26 cellular contexts compared by ENCODE assay signal in the genomic region with DNA sequence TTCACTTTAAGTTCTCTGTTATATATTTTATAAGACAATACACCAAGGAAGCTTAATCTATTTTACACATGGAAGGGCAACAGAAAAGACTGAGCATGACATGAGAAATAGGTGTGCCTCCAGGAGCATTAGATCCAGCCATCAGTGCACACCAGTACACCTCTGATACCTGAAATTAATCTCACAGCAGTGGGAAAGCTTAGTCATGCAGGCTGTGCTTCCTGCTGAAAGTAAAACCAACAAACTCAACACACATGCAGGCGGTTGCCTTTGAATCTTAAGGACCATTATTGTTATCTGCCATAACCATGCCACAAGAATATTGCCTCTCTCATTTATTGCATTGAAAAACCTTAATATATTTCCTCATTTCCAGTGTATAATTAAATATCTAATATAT. TPM values are rescaled to one million over a fixed set of nuclear protein-coding genes. Genes with fewer than 3 reads are reported as not detected.
"Had no signal": no experiment of that assay in that cellular context is flagged by ENCODE, and none has a peak within 500 bp of the region (broad histone marks: within the 10 kb centered on the region; RNA-seq: fewer than 3 reads in every experiment).

No MANE protein-coding gene starts in this region.

- H3K27me3 ChIP-seq: colonic mucosa, esophagus squamous epithelium, gastrocnemius medialis, heart right ventricle, left lung had no signal

- H3K9me3 ChIP-seq: colonic mucosa, esophagus squamous epithelium, gastrocnemius medialis, left lung, lower lobe of right lung had no signal

- H3K36me3 ChIP-seq: colonic mucosa, esophagus squamous epithelium, gastrocnemius medialis, heart right ventricle, left lung, lower lobe of right lung had no signal

- H3K4me3 ChIP-seq: colonic mucosa, esophagus squamous epithelium, gastrocnemius medialis, heart right ventricle, left lung, lower lobe of right lung had no signal

- H3K27ac ChIP-seq: colonic mucosa, epithelial cell of prostate, esophagus squamous epithelium, gastrocnemius medialis, heart right ventricle, left lung, lower lobe of right lung had no signal

- H3K4me1 ChIP-seq: colonic mucosa, esophagus squamous epithelium, gastrocnemius medialis, heart right ventricle, left lung, lower lobe of right lung had no signal

- DNase-seq: colonic mucosa; cortex of kidney; effector CD8-positive, alpha-beta T cell; effector memory CD8-positive, alpha-beta T cell; endodermal cell; erythroblast; esophagus squamous epithelium; foreskin fibroblast; foreskin melanocyte; gastrocnemius medialis; glutamatergic neuron; head of caudate nucleus; heart right ventricle; hippocampal formation; left cardiac atrium; left lung; left ventricle myocardium superior; lower lobe of right lung; mesenchymal stem cell; midbrain; naive thymus-derived CD4-positive, alpha-beta T cell had no signal

- FAIRE-seq: endometrium, islet of Langerhans, keratinocyte had no signal

- ATAC-seq: effector memory CD8-positive, alpha-beta T cell; esophagus mucosa; gastrocnemius medialis; heart right ventricle; left cardiac atrium; left lung; left ventricle myocardium superior; lower lobe of right lung; naive thymus-derived CD4-positive, alpha-beta T cell had no signal

RNA-seq across cellular contexts. Expression of a gene that starts 16.4 kb away (rescaled TPM):
- polyA plus RNA-seq: heart right ventricle; keratinocyte; naive thymus-derived CD4-positive, alpha-beta T cell had no signal
